23 cellular contexts compared by ENCODE assay signal in the genomic region with DNA sequence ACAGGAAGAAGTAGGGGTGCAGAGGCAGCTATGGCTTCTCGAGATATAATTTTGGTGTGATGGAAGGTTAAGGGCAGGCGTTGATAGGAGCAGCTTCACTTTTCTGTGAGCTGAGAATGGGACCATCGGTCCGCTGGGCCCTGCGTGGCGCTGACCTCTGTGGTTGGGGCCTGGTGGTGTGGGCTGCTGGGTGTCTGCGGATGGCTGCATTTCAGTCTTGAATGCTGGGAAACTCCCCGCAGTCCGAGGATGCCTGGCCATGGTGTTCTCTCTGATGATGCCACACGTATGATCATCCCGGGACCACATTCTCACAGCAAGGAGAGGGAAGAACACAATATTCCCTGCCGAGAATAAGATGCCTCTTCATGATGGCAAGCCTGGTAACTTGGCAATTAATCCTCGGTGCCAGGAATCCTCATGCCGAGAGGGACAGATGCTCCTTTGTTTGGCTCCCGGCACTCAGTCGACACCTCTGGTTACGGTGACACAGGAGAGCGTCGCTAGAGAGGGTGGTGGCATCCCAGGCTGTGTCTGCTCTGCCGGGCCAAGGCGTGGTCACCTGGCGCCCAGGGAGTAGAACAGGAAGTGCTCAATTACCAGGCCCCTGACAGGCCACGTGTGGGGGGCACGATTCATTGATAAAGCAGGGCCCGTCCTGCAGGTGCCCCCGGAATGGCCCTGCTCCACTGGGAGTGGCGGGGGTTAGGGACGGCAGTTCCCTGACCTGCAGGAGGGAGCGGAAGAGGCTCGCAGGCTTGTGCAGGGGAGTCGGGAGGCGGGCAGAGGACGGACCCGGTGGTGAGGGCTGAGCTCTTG.
DNase-seq lines count a peak whose midpoint lies in the region; FAIRE-seq and TF ChIP-seq lines count a peak whose summit lies in the region.
"Had no signal": no experiment of that assay in that cellular context is flagged by ENCODE, and none has a peak within 500 bp of the region (broad histone marks: within the 10 kb centered on the region; RNA-seq: fewer than 3 reads in every experiment).

No MANE protein-coding gene starts in this region.

- H3K27ac ChIP-seq in H9 (ENCODE audit: insufficient read length, low read depth, low read length): no peak overlapping the region
- no peak overlapping the region for H3K27ac ChIP-seq in astrocyte (ENCODE audit: low read depth, low read length)
- no peak overlapping the region for H3K27ac ChIP-seq in trophoblast cell (ENCODE audit: low read depth, low read length)
- H3K27ac ChIP-seq: C4-2B, psoas muscle had no signal

- CTCF ChIA-PET in activated naive CD4-positive, alpha-beta T cell treated with anti-CD3 and anti-CD28 coated beads for 36 hours (lab: Charles Lee): no interaction called here

- H4K5ac ChIP-seq in H9 (ENCODE audit: insufficient read length, low read depth, low read length): no peak overlapping the region

- no peaks in the 10 kb centered on the region for H3K4me1 ChIP-seq in H9 (ENCODE audit: insufficient read depth, low read length)
- H3K4me1 ChIP-seq in astrocyte (ENCODE audit: insufficient read depth, low read length): no peaks in the 10 kb centered on the region
- H3K4me1 ChIP-seq in trophoblast cell (ENCODE audit: control insufficient read depth in 1 of 2, insufficient read depth in 2 of 2, low read length in 2 of 2): peaks cover 0 to 2% of the 10 kb centered on the region in 2 experiments
- H3K4me1 ChIP-seq: psoas muscle had no signal

- no peak overlapping the region for H2BK120ac ChIP-seq in H9 (ENCODE audit: low read depth, low read length, poor library complexity, severe bottlenecking)
- H2BK120ac ChIP-seq in trophoblast cell (ENCODE audit: insufficient read depth, low read length, poor library complexity): no peak overlapping the region

- H2AFZ ChIP-seq in H9 (ENCODE audit: low read length): no peak overlapping the region
- H2AFZ ChIP-seq in astrocyte (ENCODE audit: low read depth, low read length): no peak overlapping the region
- no peak overlapping the region for H2AFZ ChIP-seq in trophoblast cell (ENCODE audit: insufficient read depth, low read length, poor library complexity)

- H2BK20ac ChIP-seq in H9 (ENCODE audit: low read depth, low read length, poor library complexity, severe bottlenecking): no peak overlapping the region

- H3K27me3 Mint-ChIP-seq in activated naive CD4-positive, alpha-beta T cell treated with anti-CD3 and anti-CD28 coated beads for 36 hours (ENCODE audit: low read depth): no peaks in the 10 kb centered on the region
- no peaks in the 10 kb centered on the region; the same call in 1 of the 2 replicates for H3K27me3 Mint-ChIP-seq in H9 (ENCODE audit: low read depth)
- peaks cover 16% of the 10 kb centered on the region for H3K27me3 Mint-ChIP-seq in astrocyte (ENCODE audit: low read depth, unreplicated experiment)
- H3K27me3 Mint-ChIP-seq: activated CD8-positive, alpha-beta T cell treated with anti-CD3 and anti-CD28 coated beads for 36 hours; activated naive CD4-positive, alpha-beta T cell treated with anti-CD3 and anti-CD28 coated beads, Interleukin-2, amount 50 U/mL, for 24 hours; naive B cell; stimulated activated naive B cell treated with anti-CD40 and anti-IgM and Interleukin-4, amounts not matched to agents 10 μg/mL and 1 μg/mL and 100 μg/mL, for 72 hours had no signal

- H3K79me1 ChIP-seq in H9 (ENCODE audit: insufficient read depth, low read depth, low read length, poor library complexity, severe bottlenecking) (no peaks in the 10 kb centered on the region), trophoblast cell (ENCODE audit: low read length) (no peaks in the 10 kb centered on the region)

- FAIRE-seq in astrocyte (lab: Jason Lieb, UNC): no peak
- FAIRE-seq: small intestine, TTC549 had no signal

- H3K18ac ChIP-seq in H9 (ENCODE audit: insufficient read length, low read depth, low read length) (no peak overlapping the region), trophoblast cell (ENCODE audit: low read length) (no peak overlapping the region)

- H3K4me3 Mint-ChIP-seq in activated naive CD4-positive, alpha-beta T cell treated with anti-CD3 and anti-CD28 coated beads for 36 hours: no peak overlapping the region
- H3K4me3 Mint-ChIP-seq in H9 (no peak overlapping the region), astrocyte (ENCODE audit: unreplicated experiment) (no peak overlapping the region)
- H3K4me3 Mint-ChIP-seq: activated CD8-positive, alpha-beta T cell treated with anti-CD3 and anti-CD28 coated beads for 36 hours; activated naive CD4-positive, alpha-beta T cell treated with anti-CD3 and anti-CD28 coated beads, Interleukin-2, amount 50 U/mL, for 24 hours; memory B cell; naive B cell; stimulated activated naive B cell treated with anti-CD40 and anti-IgM and Interleukin-4, amounts not matched to agents 10 μg/mL and 1 μg/mL and 100 μg/mL, for 72 hours had no signal

- H3K4ac ChIP-seq in H9 (ENCODE audit: low read depth, low read length) (no peak overlapping the region), trophoblast cell (ENCODE audit: low read depth, low read length) (no peak overlapping the region)

- DNase-seq in activated naive CD4-positive, alpha-beta T cell treated with anti-CD3 and anti-CD28 coated beads, Interleukin-2, amount 50 U/mL, for 16 hours: peak; percentile 8
- no peak for DNase-seq in activated naive CD4-positive, alpha-beta T cell treated with anti-CD3 and anti-CD28 coated beads for 36 hours
- DNase-seq in H9 (peak; percentile 14), astrocyte (ENCODE audit: low read depth) (no peak), pons (ENCODE audit: low spot score) (peak; percentile 15), trophoblast cell (no peak), HuH-7.5 (ENCODE audit: low spot score) (no peak)
- no peak for DNase-seq in effector CD4-positive, alpha-beta T cell
- DNase-seq: activated CD4-positive, CD25-positive, alpha-beta regulatory T cell treated with anti-CD3 and anti-CD28 coated beads, Interleukin-2, amount 50 U/mL, for 72 hours; activated CD8-positive, alpha-beta T cell treated with anti-CD3 and anti-CD28 coated beads for 36 hours; GOT3; naive B cell; NCI-H1092 treated with DMSO at 0.1 percent for 48 hours; NCI-H2081; NCI-H774; psoas muscle; SHP77 treated with DMSO at 0.1 percent for 48 hours; small intestine; stimulated activated naive B cell treated with anti-CD40 and anti-IgM and Interleukin-4, amounts not matched to agents 10 μg/mL and 1 μg/mL and 100 μg/mL, for 72 hours had no signal

- H3K79me2 ChIP-seq in H9 (ENCODE audit: insufficient read depth, low read length) (no peaks in the 10 kb centered on the region), astrocyte (ENCODE audit: insufficient read depth, low read length) (no peaks in the 10 kb centered on the region), trophoblast cell (ENCODE audit: control insufficient read depth, insufficient read depth, low read length, poor library complexity) (no peaks in the 10 kb centered on the region)

- H4K91ac ChIP-seq in H9 (ENCODE audit: insufficient read length, low read depth, low read length) (no peak overlapping the region), trophoblast cell (ENCODE audit: low read depth, low read length) (no peak overlapping the region)

- no peak overlapping the region; the same call in 1 of the 2 replicates for H3K14ac ChIP-seq in H9 (ENCODE audit: insufficient read depth, low read length)
- H3K14ac ChIP-seq in trophoblast cell (ENCODE audit: low read length): no peak overlapping the region

- no peaks in the 10 kb centered on the region for H3K4me1 Mint-ChIP-seq in activated naive CD4-positive, alpha-beta T cell treated with anti-CD3 and anti-CD28 coated beads for 36 hours (ENCODE audit: low read depth)
- H3K4me1 Mint-ChIP-seq in H9 (no peaks in the 10 kb centered on the region), astrocyte (ENCODE audit: low read depth, unreplicated experiment) (peaks cover 1% of the 10 kb centered on the region)
- H3K4me1 Mint-ChIP-seq: activated naive CD4-positive, alpha-beta T cell treated with anti-CD3 and anti-CD28 coated beads, Interleukin-2, amount 50 U/mL, for 24 hours; memory B cell; naive B cell had no signal

- H3K9me3 Mint-ChIP-seq in activated naive CD4-positive, alpha-beta T cell treated with anti-CD3 and anti-CD28 coated beads for 36 hours: no peaks in the 10 kb centered on the region
- H3K9me3 Mint-ChIP-seq in H9 (peaks cover 6 to 8% of the 10 kb centered on the region in 2 experiments; a peak in 4 of 5 replicates), astrocyte (ENCODE audit: unreplicated experiment) (peaks cover 10% of the 10 kb centered on the region)
- H3K9me3 Mint-ChIP-seq: activated naive CD4-positive, alpha-beta T cell treated with anti-CD3 and anti-CD28 coated beads, Interleukin-2, amount 50 U/mL, for 24 hours had no signal

- no peaks in the 10 kb centered on the region for H4K20me1 ChIP-seq in H9 (ENCODE audit: control insufficient read depth, insufficient read depth, insufficient read length)
- no peaks in the 10 kb centered on the region for H4K20me1 ChIP-seq in astrocyte (ENCODE audit: insufficient read depth, low read length)

- H3K9ac ChIP-seq in H9 (ENCODE audit: extremely low read depth, insufficient read length, low read length) (no peak overlapping the region), astrocyte (ENCODE audit: low read length) (no peak overlapping the region), trophoblast cell (ENCODE audit: low read length) (no peak overlapping the region)

- H3K4me2 ChIP-seq in H9 (ENCODE audit: insufficient read depth, insufficient read length, low read length) (no peak overlapping the region), astrocyte (ENCODE audit: low read length) (no peak overlapping the region), trophoblast cell (ENCODE audit: low read length) (no peak overlapping the region)

- H3K27me3 ChIP-seq in H9 (ENCODE audit: insufficient read depth, low read length): no peaks in the 10 kb centered on the region
- no peaks in the 10 kb centered on the region for H3K27me3 ChIP-seq in astrocyte (ENCODE audit: insufficient read depth, low read length)
- H3K27me3 ChIP-seq in trophoblast cell (ENCODE audit: insufficient read depth, low read length): no peaks in the 10 kb centered on the region

- no peak overlapping the region for H3K56ac ChIP-seq in H9 (ENCODE audit: insufficient read length, low read depth, low read length)

- no peak overlapping the region for H4K12ac ChIP-seq in trophoblast cell (ENCODE audit: low read depth, low read length)

- H3T11ph ChIP-seq in H9 (ENCODE audit: low read length): no peak overlapping the region

- H3K23ac ChIP-seq in H9 (ENCODE audit: insufficient read length, low read depth, low read length) (no peak overlapping the region), trophoblast cell (ENCODE audit: low read length) (no peak overlapping the region)

- H2BK5ac ChIP-seq in H9 (ENCODE audit: insufficient read length, low read length) (no peak overlapping the region), trophoblast cell (ENCODE audit: low read depth, low read length, poor library complexity) (no peak overlapping the region)

- no CpG with 5 or more reads among the region's 34 CpGs for WGBS in H9 (ENCODE audit: extremely low coverage, insufficient read length, low lambda C conversion rate)
- WGBS in trophoblast cell (ENCODE audit: extremely low coverage, insufficient coverage, insufficient read length): no CpG with 5 or more reads among the region's 34 CpGs

- H3K9me3 ChIP-seq in H9 (ENCODE audit: control insufficient read depth, low read depth, low read length) (no peaks in the 10 kb centered on the region), astrocyte (ENCODE audit: insufficient read depth, low read depth, low read length) (no peaks in the 10 kb centered on the region), trophoblast cell (ENCODE audit: insufficient read depth, low read depth, low read length) (peaks cover 15% of the 10 kb centered on the region)
- H3K9me3 ChIP-seq: psoas muscle had no signal

- H4K8ac ChIP-seq in H9 (replicated peaks; ENCODE audit: insufficient read length, low read depth, low read length): no peak overlapping the region
- no peak overlapping the region for H4K8ac ChIP-seq in trophoblast cell (ENCODE audit: low read depth, low read length)

- no peak overlapping the region for H3K27ac Mint-ChIP-seq in activated naive CD4-positive, alpha-beta T cell treated with anti-CD3 and anti-CD28 coated beads for 36 hours
- H3K27ac Mint-ChIP-seq in H9 (no peak overlapping the region), astrocyte (ENCODE audit: unreplicated experiment) (peak overlapping the region; percentile 72)
- H3K27ac Mint-ChIP-seq: activated CD8-positive, alpha-beta T cell treated with anti-CD3 and anti-CD28 coated beads for 36 hours; activated naive CD4-positive, alpha-beta T cell treated with anti-CD3 and anti-CD28 coated beads, Interleukin-2, amount 50 U/mL, for 24 hours; memory B cell; stimulated activated naive B cell treated with anti-CD40 and anti-IgM and Interleukin-4, amounts not matched to agents 10 μg/mL and 1 μg/mL and 100 μg/mL, for 72 hours had no signal

- no peaks in the 10 kb centered on the region for H3K36me3 ChIP-seq in astrocyte (ENCODE audit: insufficient read depth, low read length)
- H3K36me3 ChIP-seq in trophoblast cell (ENCODE audit: control insufficient read depth in 1 of 2, insufficient read depth in 2 of 2, low read length in 2 of 2): no peaks in the 10 kb centered on the region

- TF ChIP-seq CTCF in H9 (conservative IDR thresholded peaks at IDR 0.05) (no peak), astrocyte (IDR thresholded peaks at IDR 0.05; ENCODE audit: insufficient read depth, low read depth, low read length) (no peak)

- no peak overlapping the region for H2BK15ac ChIP-seq in H9 (ENCODE audit: low read depth, low read length)

- no peaks in the 10 kb centered on the region for H3K23me2 ChIP-seq in H9 (ENCODE audit: insufficient read length, low read depth, low read length, poor library complexity, severe bottlenecking)

- intact Hi-C loops in activated naive CD4-positive, alpha-beta T cell treated with anti-CD3 and anti-CD28 coated beads for 36 hours (cut with micrococcal nuclease): no loop called here

- H2BK12ac ChIP-seq in H9 (ENCODE audit: insufficient read length, low read depth, low read length) (no peak overlapping the region), trophoblast cell (ENCODE audit: low read length) (no peak overlapping the region)

- no peak overlapping the region for H2AK5ac ChIP-seq in H9 (ENCODE audit: insufficient read length, low read length)
- H2AK5ac ChIP-seq in trophoblast cell (ENCODE audit: low read length): no peak overlapping the region

- H3K4me3 ChIP-seq in astrocyte (ENCODE audit: insufficient read depth, low read depth, low read length) (no peak overlapping the region), trophoblast cell (ENCODE audit: low read depth, low read length) (no peak overlapping the region)
- H3K4me3 ChIP-seq: psoas muscle had no signal

- no peaks in the 10 kb centered on the region for H3K36me3 Mint-ChIP-seq in activated naive CD4-positive, alpha-beta T cell treated with anti-CD3 and anti-CD28 coated beads for 36 hours (ENCODE audit: low read depth)
- H3K36me3 Mint-ChIP-seq in H9 (ENCODE audit: insufficient read depth in 1 of 3, low read depth in 3 of 3): peaks cover 0 to 2% (median 0%) of the 10 kb centered on the region in 3 experiments; a peak in 2 of 7 replicates
- H3K36me3 Mint-ChIP-seq in astrocyte (ENCODE audit: low read depth, unreplicated experiment): no peaks in the 10 kb centered on the region
- H3K36me3 Mint-ChIP-seq: activated naive CD4-positive, alpha-beta T cell treated with anti-CD3 and anti-CD28 coated beads, Interleukin-2, amount 50 U/mL, for 24 hours; memory B cell; naive B cell; stimulated activated naive B cell treated with anti-CD40 and anti-IgM and Interleukin-4, amounts not matched to agents 10 μg/mL and 1 μg/mL and 100 μg/mL, for 72 hours had no signal

Comparison
In these comparisons a context has a peak if more than half of its experiments do, and no peak if none do; other contexts are left out.
1. DNase-seq: peak in activated naive CD4-positive, alpha-beta T cell treated with anti-CD3 and anti-CD28 coated beads, Interleukin-2, amount 50 U/mL, for 16 hours (single experiment), H9 (single experiment) and pons (single experiment); none in activated naive CD4-positive, alpha-beta T cell treated with anti-CD3 and anti-CD28 coated beads for 36 hours (single experiment), astrocyte (single experiment), trophoblast cell (0 of 2), effector CD4-positive, alpha-beta T cell (single experiment) and HuH-7.5 (single experiment).